In the genomic region with DNA sequence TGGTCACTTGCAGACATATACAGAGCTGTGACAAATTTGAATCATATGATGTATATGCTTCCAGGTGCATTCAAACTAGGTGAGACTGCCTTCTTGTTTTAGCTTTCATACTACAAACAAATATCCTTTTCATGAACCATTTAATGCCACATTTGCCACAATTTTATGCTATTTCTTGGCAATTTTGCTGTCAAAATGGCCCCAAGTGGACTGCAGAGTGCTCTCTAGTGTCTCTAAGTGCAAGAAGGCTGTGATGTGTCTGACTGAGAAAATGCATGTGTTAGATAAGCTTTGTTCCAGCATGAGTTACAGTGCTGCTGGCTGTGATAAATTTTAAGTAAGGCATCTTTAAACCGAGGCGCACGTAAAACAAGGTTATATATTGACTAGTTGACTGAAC, we compare ENCODE assay signal across 6 cellular contexts. TPM values are rescaled to one million over a fixed set of nuclear protein-coding genes. Genes with fewer than 3 reads are reported as not detected.
"Had no signal": no experiment of that assay in that cellular context is flagged by ENCODE, and none has a peak within 500 bp of the region (broad histone marks: within the 10 kb centered on the region; RNA-seq: fewer than 3 reads in every experiment).

No MANE protein-coding gene starts in this region.

- FAIRE-seq: HepG2, K562 had no signal

- DNase-seq: IMR-90, KBM-7 had no signal

- H3K4me3 ChIP-seq: K562 had no signal

- H3K27ac ChIP-seq: HL-60 had no signal

RNA-seq across cellular contexts. Expression of gene CDH13, which starts 38.3 kb away (rescaled TPM):
- total RNA-seq: HepG2, HT-29, K562 had no signal
- polyA plus RNA-seq: HepG2 had no signal
